Comparison of ENCODE assay signal across 8 cellular contexts in the genomic region with DNA sequence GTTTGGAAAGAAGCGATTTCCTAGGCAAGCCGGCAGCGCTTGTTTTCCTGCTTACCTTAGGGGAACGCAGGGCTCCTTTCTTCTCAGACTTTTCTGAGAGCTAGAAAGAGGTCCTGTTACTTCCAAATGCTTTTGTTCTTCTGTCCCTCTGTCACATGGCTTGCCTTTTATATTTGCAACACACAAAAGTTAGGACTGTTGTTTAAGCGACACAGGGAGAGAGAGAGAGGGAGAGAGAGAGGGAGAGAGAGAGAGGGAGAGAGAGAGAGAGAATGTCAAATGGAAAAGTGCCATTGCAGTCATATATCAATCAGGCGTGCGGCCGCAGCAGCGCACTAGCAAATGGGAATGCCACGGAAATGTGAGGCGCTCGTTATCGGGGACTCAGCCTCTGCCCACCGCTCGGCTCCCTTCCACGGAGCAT. TPM values are rescaled to one million over a fixed set of nuclear protein-coding genes. Genes with fewer than 3 reads are reported as not detected.
DNase-seq lines count a peak whose midpoint lies in the region; ATAC-seq and TF ChIP-seq lines count a peak whose summit lies in the region.

A gene with protein sequence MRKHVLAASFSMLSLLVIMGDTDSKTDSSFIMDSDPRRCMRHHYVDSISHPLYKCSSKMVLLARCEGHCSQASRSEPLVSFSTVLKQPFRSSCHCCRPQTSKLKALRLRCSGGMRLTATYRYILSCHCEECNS (minus strand): TSS at position 142 of the 424 bp plus-strand sequence. CDS start 14,745 bp downstream, outside the sequence.

- CTCF ChIA-PET in A673 (lab: Charles Lee): interaction anchor here (0.6 kb wide), 1 partner anchor 261 kb away, joined by 3 read pairs; no protein-coding TSS in a partner anchor
- CTCF ChIA-PET in IMR-90 (lab: Yijun Ruan, JAX): no interaction called here
- CTCF ChIA-PET in naive thymus-derived CD4-positive, alpha-beta T cell (lab: Charles Lee): no interaction called here

- H3K36me3 ChIP-seq in A673 (ENCODE audit: insufficient read depth, low read length, poor library complexity, severe bottlenecking): no peaks in the 10 kb centered on the region
- H3K36me3 ChIP-seq in IMR-90 (ENCODE audit: control insufficient read depth, insufficient read depth, low read length): no peaks in the 10 kb centered on the region
- H3K36me3 ChIP-seq in effector memory CD4-positive, alpha-beta T cell (ENCODE audit: control insufficient read depth, insufficient read depth, low read length): no peaks in the 10 kb centered on the region
- H3K36me3 ChIP-seq in naive thymus-derived CD4-positive, alpha-beta T cell (ENCODE audit: control insufficient read depth in 2 of 3, insufficient read depth in 3 of 3, low read length in 3 of 3): no peaks in the 10 kb centered on the region

- H3K4me3 ChIP-seq in A673 (ENCODE audit: low read depth, low read length, poor library complexity, severe bottlenecking): peak within 1 kb of the TSS; percentile 31
- peak within 1 kb of the TSS; percentile 46 for H3K4me3 ChIP-seq in IMR-90 (ENCODE audit: insufficient read depth, low read depth, low read length)
- H3K4me3 ChIP-seq in effector memory CD4-positive, alpha-beta T cell (ENCODE audit: insufficient read depth, low read depth, low read length, poor library complexity, severe bottlenecking): peak within 1 kb of the TSS; percentile 4
- H3K4me3 ChIP-seq in naive thymus-derived CD4-positive, alpha-beta T cell (ENCODE audit: low read length): peak within 1 kb of the TSS; percentile 17

- WGBS in IMR-90 (ENCODE audit: extremely low coverage in 2 of 2, insufficient read length in 1 of 2), 2 experiments: no CpG with 5 or more reads among the region's 16 CpGs

- no peak within 1 kb of the TSS for H3K18ac ChIP-seq in IMR-90 (ENCODE audit: low read depth, low read length)

- POLR2A ChIA-PET in A673 (lab: Charles Lee; ENCODE audit: low non-redundant PET) (no interaction called here), IMR-90 (lab: Charles Lee; ENCODE audit: unreplicated experiment) (no interaction called here)
- POLR2A ChIA-PET in naive thymus-derived CD4-positive, alpha-beta T cell (lab: Charles Lee): no interaction called here

- H3K27ac ChIP-seq in A673 (ENCODE audit: low read depth, low read length, poor library complexity, severe bottlenecking): no peak within 1 kb of the TSS
- no peak within 1 kb of the TSS for H3K27ac ChIP-seq in IMR-90 (ENCODE audit: insufficient read depth, low read length)
- H3K27ac ChIP-seq in effector memory CD4-positive, alpha-beta T cell (ENCODE audit: insufficient read depth, low read length, poor library complexity, severe bottlenecking): no peak within 1 kb of the TSS
- no peak within 1 kb of the TSS for H3K27ac ChIP-seq in naive thymus-derived CD4-positive, alpha-beta T cell (ENCODE audit: low read depth, low read length)

- H3K9me3 ChIP-seq in A673 (ENCODE audit: low read depth, low read length, poor library complexity, severe bottlenecking): no peaks in the 10 kb centered on the region
- H3K9me3 ChIP-seq in IMR-90 (ENCODE audit: control insufficient read depth, insufficient read depth, low read length): no peaks in the 10 kb centered on the region
- no peaks in the 10 kb centered on the region for H3K9me3 ChIP-seq in effector memory CD4-positive, alpha-beta T cell (ENCODE audit: control insufficient read depth, low read length)
- H3K9me3 ChIP-seq in naive thymus-derived CD4-positive, alpha-beta T cell (ENCODE audit: control insufficient read depth in 2 of 3, low read length in 3 of 3): no peaks in the 10 kb centered on the region

- peak within 1 kb of the TSS; percentile 91 for H3K4me2 ChIP-seq in IMR-90 (ENCODE audit: low read depth, low read length)

- no peak within 1 kb of the TSS for H3K14ac ChIP-seq in IMR-90 (replicated peaks; ENCODE audit: low read depth, low read length)

- H3K4me3 Mint-ChIP-seq in naive thymus-derived CD4-positive, alpha-beta T cell: peak within 1 kb of the TSS; percentile 58 to 83 (median 76)

- no peaks in the 10 kb centered on the region for H4K20me1 ChIP-seq in IMR-90 (ENCODE audit: insufficient read depth, low read length)

- H3K36me3 Mint-ChIP-seq in naive thymus-derived CD4-positive, alpha-beta T cell: peaks cover 0 to 4% (median 0%) of the 10 kb centered on the region in 5 donors

- no peak within 1 kb of the TSS for H2BK120ac ChIP-seq in IMR-90 (ENCODE audit: low read depth, low read length)

- no peak for TF ChIP-seq RAD21 in IMR-90 (IDR thresholded peaks at IDR 0.05; ENCODE audit: low read length)

- TF ChIP-seq POLR2A in IMR-90 (IDR thresholded peaks at IDR 0.05; ENCODE audit: low read depth, low read length): no peak

- H2AFZ ChIP-seq in IMR-90 (replicated peaks; ENCODE audit: low read length, poor library complexity): peak within 1 kb of the TSS; percentile 77

- TF ChIP-seq CTCF in A673 (conservative IDR thresholded peaks at IDR 0.05; ENCODE audit: low read depth, low read length) (no peak), IMR-90 (conservative IDR thresholded peaks at IDR 0.05; ENCODE audit: low read depth, low read length) (no peak)

- H3K27me3 Mint-ChIP-seq in naive thymus-derived CD4-positive, alpha-beta T cell: peaks cover 10 to 31% (median 20%) of the 10 kb centered on the region in 5 donors

- H3K4me1 Mint-ChIP-seq in naive thymus-derived CD4-positive, alpha-beta T cell: peaks cover 0 to 11% (median 9%) of the 10 kb centered on the region in 7 donors

- H2AK9ac ChIP-seq in IMR-90 (replicated peaks; ENCODE audit: low read depth, low read length, poor library complexity): no peak within 1 kb of the TSS

- dilution Hi-C loops in IMR-90 (cut with HindIII; ENCODE audit: low sequenced_read_pairs, unreplicated experiment): no loop called here

- H3K9me3 Mint-ChIP-seq in naive thymus-derived CD4-positive, alpha-beta T cell: peaks cover 0 to 1% (median 0%) of the 10 kb centered on the region in 11 donors

- H3K9ac ChIP-seq in IMR-90 (ENCODE audit: low read depth, low read length): no peak within 1 kb of the TSS

- intact Hi-C loops in A673 (cut with micrococcal nuclease; ENCODE audit: unreplicated experiment): no loop called here
- intact Hi-C loops in IMR-90 (cut with micrococcal nuclease): no loop called here
- intact Hi-C loops in naive thymus-derived CD4-positive, alpha-beta T cell (cut with micrococcal nuclease): no loop called here

- no peak within 1 kb of the TSS for H2BK5ac ChIP-seq in IMR-90 (ENCODE audit: low read depth, low read length, poor library complexity, severe bottlenecking)

- H3K27ac Mint-ChIP-seq in naive thymus-derived CD4-positive, alpha-beta T cell: no peak within 1 kb of the TSS

- no peaks in the 10 kb centered on the region for H3K9me1 ChIP-seq in IMR-90 (ENCODE audit: insufficient read depth, low read length)

- no peak within 1 kb of the TSS for H3K56ac ChIP-seq in IMR-90 (ENCODE audit: extremely low read depth, insufficient read depth, low read length)

- no peak within 1 kb of the TSS for H4K91ac ChIP-seq in IMR-90 (ENCODE audit: insufficient read depth, low read depth, low read length)

- H2BK20ac ChIP-seq in IMR-90 (ENCODE audit: low read depth, low read length): no peak within 1 kb of the TSS

- H3K23ac ChIP-seq in IMR-90 (ENCODE audit: low read depth, low read length): no peak within 1 kb of the TSS; the same call in 1 of the 2 replicates

- H2BK15ac ChIP-seq in IMR-90 (ENCODE audit: low read depth, low read length): no peak within 1 kb of the TSS

- no peak within 1 kb of the TSS for H4K8ac ChIP-seq in IMR-90 (ENCODE audit: low read depth in 2 of 2, low read length in 2 of 2)

- H3K4me1 ChIP-seq in A673 (ENCODE audit: insufficient read depth, low read length, poor library complexity, severe bottlenecking): no peaks in the 10 kb centered on the region
- H3K4me1 ChIP-seq in IMR-90 (ENCODE audit: control insufficient read depth, insufficient read depth, low read length): no peaks in the 10 kb centered on the region
- H3K4me1 ChIP-seq in effector memory CD4-positive, alpha-beta T cell (ENCODE audit: control insufficient read depth, insufficient read depth, low read length, poor library complexity, severe bottlenecking): no peaks in the 10 kb centered on the region
- H3K4me1 ChIP-seq in naive thymus-derived CD4-positive, alpha-beta T cell (ENCODE audit: control insufficient read depth in 2 of 2, insufficient read depth in 2 of 2, low read length in 2 of 2): no peaks in the 10 kb centered on the region

- no peak within 1 kb of the TSS for H3K4ac ChIP-seq in IMR-90 (ENCODE audit: low read depth, low read length)

- DNase-seq in A673 (ENCODE audit: low spot score) (peak; percentile 33), IMR-90 (no peak), NCI-H187 treated with DMSO at 0.1 percent for 48 hours (lab: John Stamatoyannopoulos, UW) (no peak), GF-D8 (lab: John Stamatoyannopoulos, UW) (no peak), KG1 (lab: John Stamatoyannopoulos, UW) (no peak)
- no peak for DNase-seq in effector memory CD4-positive, alpha-beta T cell
- no peak for DNase-seq in naive thymus-derived CD4-positive, alpha-beta T cell

- H2AK5ac ChIP-seq in IMR-90 (ENCODE audit: low read depth, low read length): no peak within 1 kb of the TSS

- BruUV-seq in A673 (replicated peaks; lab: Mats Ljungman, UMichigan) (no TSS peak), IMR-90 (replicated peaks; lab: Mats Ljungman, UMichigan) (no TSS peak)

- no peaks in the 10 kb centered on the region for H3K79me1 ChIP-seq in IMR-90 (ENCODE audit: low read depth in 1 of 2, low read length in 2 of 2)

- no peak within 1 kb of the TSS for H4K5ac ChIP-seq in IMR-90 (ENCODE audit: low read depth, low read length)

- H3K27me3 ChIP-seq in A673 (replicated peaks; ENCODE audit: insufficient read depth, low read depth, low read length, poor library complexity): peaks cover 50% of the 10 kb centered on the region
- H3K27me3 ChIP-seq in IMR-90 (ENCODE audit: control insufficient read depth, insufficient read depth, low read length): peaks cover 7% of the 10 kb centered on the region; the same call in 1 of the 2 replicates
- H3K27me3 ChIP-seq in effector memory CD4-positive, alpha-beta T cell (replicated peaks; ENCODE audit: control insufficient read depth, insufficient read depth, low read length, poor library complexity, severe bottlenecking): no peaks in the 10 kb centered on the region
- H3K27me3 ChIP-seq in naive thymus-derived CD4-positive, alpha-beta T cell (ENCODE audit: control insufficient read depth in 2 of 2, insufficient read depth in 2 of 2, low read length in 2 of 2): no peaks in the 10 kb centered on the region

- in situ Hi-C loops in IMR-90 (cut with MboI; ENCODE audit: low sequenced_read_pairs): loop anchor here (25.0 kb wide), 2 partner anchors 1089 to 1214 kb away; no protein-coding TSS in a partner anchor

- ATAC-seq in IMR-90 (ENCODE audit: low read depth): peak; percentile 19; the same call in 1 of the 2 replicates
- ATAC-seq in naive thymus-derived CD4-positive, alpha-beta T cell: no peak
- no peak for ATAC-seq in HG03159 (IDR thresholded peaks at IDR 0.05; ENCODE audit: unreplicated experiment)

TF ChIP-seq in IMR-90, 13 proteins besides CTCF, POLR2A, EP300 and RAD21 (continues in another document):
- TF ChIP-seq BHLHE40 (IDR thresholded peaks at IDR 0.05; ENCODE audit: low read depth, low read length): no peak

RNA-seq across cellular contexts. Expression of the gene that starts here (rescaled TPM):
- total RNA-seq in A673 (2021) (not detected in 2 replicates), IMR-90 (2012; rRNA removed) (0.28 and 0.36 TPM in 2 replicates)
- polyA plus RNA-seq in IMR-90 (2012; rRNA removed): 0.39 TPM in 2 replicates
- polyA plus RNA-seq in IMR-90 (2012; cell fraction: cytosol; rRNA removed): 0.23 TPM in 1 of 2 replicates, not detected in the other
- polyA plus RNA-seq in IMR-90 (2012; cell fraction: nucleus; rRNA removed; ENCODE audit: low replicate concordance): 0.05 TPM in 2 replicates
- total RNA-seq in naive thymus-derived CD4-positive, alpha-beta T cell: not detected
- polyA plus RNA-seq in naive thymus-derived CD4-positive, alpha-beta T cell: not detected

Comparison
In these comparisons a context has a peak if more than half of its experiments do, and no peak if none do; other contexts are left out.
1. Peak in DNase-seq and H3K4me3 ChIP-seq in A673; RNA of the gene not detected or under 1 TPM.
2. Peak in ATAC-seq, H3K4me3 ChIP-seq and H3K4me2 ChIP-seq in IMR-90; RNA of the gene not detected or under 1 TPM.